In genomic region chr12:107400686-107401447, GRCh38 we compare ENCODE assay signal across 13 cellular contexts.
DNase-seq lines count a peak whose midpoint lies in the region; ATAC-seq, FAIRE-seq and TF ChIP-seq lines count a peak whose summit lies in the region.
"Had no signal": no experiment of that assay in that cellular context is flagged by ENCODE, and none has a peak within 500 bp of the region (broad histone marks: within the 10 kb centered on the region; RNA-seq: fewer than 3 reads in every experiment).

No MANE protein-coding gene starts in this region.

- no peak for TF ChIP-seq CTCF in A549 (IDR thresholded peaks at IDR 0.05)
- TF ChIP-seq CTCF in fibroblast of mammary gland (conservative IDR thresholded peaks at IDR 0.05; ENCODE audit: control insufficient read depth, insufficient read depth, low read depth, low read length): no peak

- peak overlapping the region; percentile 49 for H3K4me2 ChIP-seq in A549

- TF ChIP-seq EP300 in A549 (IDR thresholded peaks at IDR 0.05): no peak

- H3K9me3 ChIP-seq in A549: no peaks in the 10 kb centered on the region
- H3K9me3 ChIP-seq: heart left ventricle, transverse colon had no signal

- DNase-seq in A549 (ENCODE audit: low read depth in 1 of 2, low spot score in 1 of 2) (peak in 1 of 2 experiments; percentile 47), Daoy (ENCODE audit: low read depth) (peak; percentile 72), NCI-H82 (lab: John Stamatoyannopoulos, UW) (peak; percentile 69), fibroblast of mammary gland (ENCODE audit: low read depth) (peak; percentile 43)
- DNase-seq: DND-41; heart left ventricle; RPMI8226; stimulated activated CD4-positive, alpha-beta T cell treated with anti-CD3 and anti-CD28 coated beads, Interleukin-4, amount 100 ng/mL, for 1 hour; transverse colon had no signal

- WGBS in A549 (ENCODE audit: missing lambda C conversion rate): 79% methylated on average over 14 of the region's 14 CpGs

- TF ChIP-seq POLR2A in A549 (IDR thresholded peaks at IDR 0.05; ENCODE audit: low read length): no peak

- H3K4me3 ChIP-seq in A549 (no peak overlapping the region), fibroblast of mammary gland (ENCODE audit: control insufficient read depth, low read depth, low read length) (no peak overlapping the region)
- H3K4me3 ChIP-seq: heart left ventricle, transverse colon had no signal

- POLR2A ChIA-PET in A549 (lab: Yijun Ruan, JAX): interaction anchor here (0.6 kb wide), 1 partner anchor 492 kb away, joined by 3 read pairs; no protein-coding TSS in a partner anchor

- H3K27ac ChIP-seq in A549: peak overlapping the region; percentile 61 to 82
- H3K27ac ChIP-seq: heart left ventricle, transverse colon had no signal

- peaks cover 75% of the 10 kb centered on the region for H3K4me1 ChIP-seq in A549
- H3K4me1 ChIP-seq: transverse colon had no signal

- ATAC-seq in A549 (no peak), GM19395 (IDR thresholded peaks at IDR 0.05; ENCODE audit: unreplicated experiment) (no peak), GM18858 (IDR thresholded peaks at IDR 0.05; ENCODE audit: unreplicated experiment) (no peak), HG03342 (IDR thresholded peaks at IDR 0.05; ENCODE audit: unreplicated experiment) (no peak), HG03175 (IDR thresholded peaks at IDR 0.05; ENCODE audit: unreplicated experiment) (no peak)

- FAIRE-seq in A549 (lab: Jason Lieb, UNC): no peak

- CTCF ChIA-PET in A549 (lab: Yijun Ruan, JAX): interaction anchor here (0.6 to 18.2 kb wide), 14 partner anchors 11 to 1089 kb away, joined by 3 to 217 read pairs (median 12); a partner anchor contains a TSS

- 0 out of 5 replicates have a peak, but pooled peaks have one; percentile 5 to 16 for TF ChIP-seq RAD21 in A549 (conservative IDR thresholded peaks at IDR 0.05 in 1 of 2, IDR thresholded peaks at IDR 0.05 in 1 of 2)

TF ChIP-seq in A549, 52 proteins besides CTCF, POLR2A, EP300 and RAD21:
- TF ChIP-seq FOSB (CRISPR knock-in tag; IDR thresholded peaks at IDR 0.05) (no peak), CEBPB (IDR thresholded peaks at IDR 0.05) (peak; percentile 71 to 96), RFX5 (IDR thresholded peaks at IDR 0.05) (no peak), ELK1 (IDR thresholded peaks at IDR 0.05; ENCODE audit: low read depth, low read length) (no peak)
TF ChIP-seq in A549: peak in this region for 1.
